Comparison of ENCODE assay signal across 23 cellular contexts in genomic region chr1:73765551-73766233, GRCh38.
"Had no signal": no experiment of that assay in that cellular context is flagged by ENCODE, and none has a peak within 500 bp of the region (broad histone marks: within the 10 kb centered on the region; RNA-seq: fewer than 3 reads in every experiment).

No MANE protein-coding gene starts in this region.

- H3K36me3 ChIP-seq: brain microvascular endothelial cell, neutrophil, pancreas, right atrium auricular region, upper lobe of left lung, WERI-Rb-1 had no signal

- H3K4me3 ChIP-seq: pancreas, psoas muscle, right atrium auricular region, upper lobe of left lung had no signal

- H3K27me3 ChIP-seq: brain microvascular endothelial cell, foreskin keratinocyte, neutrophil, pancreas, right atrium auricular region, upper lobe of left lung had no signal

- H3K27ac ChIP-seq: brain microvascular endothelial cell, foreskin keratinocyte, neutrophil, pancreas, psoas muscle, right atrium auricular region, upper lobe of left lung, WERI-Rb-1 had no signal

- DNase-seq: activated CD4-positive, alpha-beta T cell treated with anti-CD3 and anti-CD28 coated beads, Interleukin-2, amount 10 ng/mL, durations not matched to agents 7 days and 5 days; activated CD4-positive, CD25-positive, alpha-beta regulatory T cell treated with anti-CD3 and anti-CD28 coated beads, Interleukin-2, amount 50 U/mL, for 72 hours; activated CD8-positive, alpha-beta T cell treated with anti-CD3 and anti-CD28 coated beads for 36 hours; activated T-cell treated with anti-CD3 and anti-CD28 coated beads, Interleukin-2, amount 50 U/mL, for 1 hour; aorta; brain microvascular endothelial cell; caudate nucleus; dermis blood vessel endothelial cell; effector CD8-positive, alpha-beta T cell; foreskin keratinocyte; immature natural killer cell; kidney glomerular epithelial cell; left ventricle myocardium superior; pancreas; psoas muscle; stimulated activated CD4-positive, alpha-beta T cell treated with anti-CD3 and anti-CD28 coated beads, Interleukin-4, amount 100 ng/mL, for 4 hours; stimulated activated naive CD8-positive, alpha-beta T cell treated with anti-CD3 and anti-CD28 coated beads, Interleukin-15, Interleukin-2, amounts not matched to agents 100 U/mL and 50 U/mL, for 24 hours; upper lobe of left lung; WERI-Rb-1 had no signal

- ATAC-seq: activated CD8-positive, alpha-beta T cell treated with anti-CD3 and anti-CD28 coated beads for 36 hours; activated naive CD4-positive, alpha-beta T cell treated with anti-CD3 and anti-CD28 coated beads, Interleukin-2, amount 50 U/mL, for 72 hours; foreskin keratinocyte; left ventricle myocardium superior; natural killer cell treated with Interleukin-12 subunit alpha and Interleukin-12 subunit beta and Interleukin-15 and Interleukin-18, amount 100 ng/mL, for 72 hours; pancreas; psoas muscle; stimulated activated naive CD8-positive, alpha-beta T cell treated with anti-CD3 and anti-CD28 coated beads, Interleukin-15, Interleukin-2, amounts not matched to agents 100 U/mL and 50 U/mL, for 24 hours had no signal

- H3K9me3 ChIP-seq: neutrophil, pancreas, psoas muscle, right atrium auricular region had no signal

- H3K4me1 ChIP-seq: foreskin keratinocyte, pancreas, psoas muscle, right atrium auricular region had no signal
